In the genomic region with DNA sequence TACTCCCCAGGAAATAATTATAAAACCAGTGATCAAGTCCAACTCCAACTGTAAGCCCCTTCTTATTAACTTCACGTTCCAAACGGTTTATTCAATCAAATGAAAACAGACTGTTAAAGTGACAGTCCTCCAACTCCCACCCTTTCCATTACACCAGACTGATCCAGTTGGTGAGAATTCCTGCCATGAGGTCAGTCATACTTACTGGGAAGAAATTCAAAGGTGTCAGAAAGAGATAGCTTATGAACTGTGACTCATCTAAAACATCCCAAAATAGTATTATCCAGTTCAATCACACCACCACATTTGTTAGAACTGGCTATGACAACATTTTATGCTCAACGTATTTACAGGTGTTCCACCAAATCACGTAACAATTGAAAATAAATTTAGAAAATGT, we compare ENCODE assay signal across 17 cellular contexts. TPM values are rescaled to one million over a fixed set of nuclear protein-coding genes. Genes with fewer than 3 reads are reported as not detected.
A peak's percentile ranks its signal among the peaks of the same experiment; 100 is the strongest.
DNase-seq lines count a peak whose midpoint lies in the region; ATAC-seq and TF ChIP-seq lines count a peak whose summit lies in the region.
"Had no signal": no experiment of that assay in that cellular context is flagged by ENCODE, and none has a peak within 500 bp of the region (broad histone marks: within the 10 kb centered on the region; RNA-seq: fewer than 3 reads in every experiment).

No MANE protein-coding gene starts in this region.

- intact Hi-C loops in activated CD4-positive, alpha-beta memory T cell treated with anti-CD3 and anti-CD28 coated beads for 36 hours (cut with micrococcal nuclease), result no loop called here
- intact Hi-C loops in heart right ventricle (cut with DNase I), result no loop called here

- no peak overlapping the region for H3K4me3 ChIP-seq in heart right ventricle
- H3K4me3 ChIP-seq: SJCRH30, smooth muscle cell, transverse colon had no signal

- ATAC-seq in heart right ventricle, result peak in 7 of 8 donors; percentile 29 to 91 (median 72)
- ATAC-seq in stimulated activated memory B cell treated with anti-CD40 and anti-IgM and Interleukin-4, amounts not matched to agents 10 μg/mL and 1 μg/mL and 100 μg/mL, for 72 hours, result no peak
- no peak for ATAC-seq in GM18870 (IDR thresholded peaks at IDR 0.05; ENCODE audit: unreplicated experiment)
- no peak for ATAC-seq in GM19452 (IDR thresholded peaks at IDR 0.05; ENCODE audit: unreplicated experiment)
- ATAC-seq: HCT116 had no signal

- H3K4me1 ChIP-seq in heart right ventricle, result peaks cover 0 to 12% (median 3%) of the 10 kb centered on the region in 9 donors
- H3K4me1 ChIP-seq: SJCRH30, transverse colon had no signal

- H3K4me1 Mint-ChIP-seq in activated T-cell treated with anti-CD3 and anti-CD28 coated beads, Interleukin-2, amount 50 U/mL, for 24 hours (ENCODE audit: low read depth), result peaks cover 16% of the 10 kb centered on the region
- peaks cover 6% of the 10 kb centered on the region for H3K4me1 Mint-ChIP-seq in activated CD4-positive, alpha-beta memory T cell treated with anti-CD3 and anti-CD28 coated beads for 36 hours (ENCODE audit: low read depth)
- H3K4me1 Mint-ChIP-seq in stimulated activated memory B cell treated with anti-CD40 and anti-IgM and Interleukin-4, amounts not matched to agents 10 μg/mL and 1 μg/mL and 100 μg/mL, for 72 hours, result peaks cover 21% of the 10 kb centered on the region

- CTCF ChIA-PET in activated CD4-positive, alpha-beta memory T cell treated with anti-CD3 and anti-CD28 coated beads for 36 hours (lab: Charles Lee), result no interaction called here

- H3K27ac Mint-ChIP-seq in activated T-cell treated with anti-CD3 and anti-CD28 coated beads, Interleukin-2, amount 50 U/mL, for 24 hours, result peak overlapping the region; percentile 73
- peak overlapping the region; percentile 24 for H3K27ac Mint-ChIP-seq in activated CD4-positive, alpha-beta memory T cell treated with anti-CD3 and anti-CD28 coated beads for 36 hours
- H3K27ac Mint-ChIP-seq in stimulated activated memory B cell treated with anti-CD40 and anti-IgM and Interleukin-4, amounts not matched to agents 10 μg/mL and 1 μg/mL and 100 μg/mL, for 72 hours, result peak overlapping the region; percentile 57

- no peaks in the 10 kb centered on the region for H3K27me3 Mint-ChIP-seq in activated T-cell treated with anti-CD3 and anti-CD28 coated beads, Interleukin-2, amount 50 U/mL, for 24 hours
- H3K27me3 Mint-ChIP-seq in activated CD4-positive, alpha-beta memory T cell treated with anti-CD3 and anti-CD28 coated beads for 36 hours, result no peaks in the 10 kb centered on the region
- no peaks in the 10 kb centered on the region for H3K27me3 Mint-ChIP-seq in stimulated activated memory B cell treated with anti-CD40 and anti-IgM and Interleukin-4, amounts not matched to agents 10 μg/mL and 1 μg/mL and 100 μg/mL, for 72 hours

- no peak for TF ChIP-seq CTCF in heart right ventricle (IDR thresholded peaks at IDR 0.05)

- DNase-seq in activated T-cell treated with anti-CD3 and anti-CD28 coated beads, Interleukin-2, amount 50 U/mL, for 24 hours, result no peak
- no peak for DNase-seq in activated T-cell treated with anti-CD3 and anti-CD28 coated beads for 4 hours
- DNase-seq in activated CD4-positive, alpha-beta memory T cell treated with anti-CD3 and anti-CD28 coated beads for 36 hours, result no peak
- no peak for DNase-seq in heart right ventricle
- no peak for DNase-seq in OCI-M2 (lab: John Stamatoyannopoulos, UW; ENCODE audit: unreplicated experiment)
- DNase-seq: ACHN; activated CD4-positive, CD25-positive, alpha-beta regulatory T cell; activated effector memory CD4-positive, alpha-beta T cell treated with anti-CD3 and anti-CD28 coated beads, Interleukin-2, amount 50 U/mL, for 16 hours; immature natural killer cell; NCI-H1436 treated with DMSO at 0.1 percent for 48 hours; SJCRH30; transverse colon had no signal

- H3K9me3 Mint-ChIP-seq in activated T-cell treated with anti-CD3 and anti-CD28 coated beads, Interleukin-2, amount 50 U/mL, for 24 hours, result no peaks in the 10 kb centered on the region
- H3K9me3 Mint-ChIP-seq in activated CD4-positive, alpha-beta memory T cell treated with anti-CD3 and anti-CD28 coated beads for 36 hours, result no peaks in the 10 kb centered on the region
- H3K9me3 Mint-ChIP-seq in stimulated activated memory B cell treated with anti-CD40 and anti-IgM and Interleukin-4, amounts not matched to agents 10 μg/mL and 1 μg/mL and 100 μg/mL, for 72 hours, result no peaks in the 10 kb centered on the region
- H3K9me3 Mint-ChIP-seq: immature natural killer cell had no signal

- peak overlapping the region in 4 of 10 donors; percentile 25 to 52 (median 36) for H3K27ac ChIP-seq in heart right ventricle
- H3K27ac ChIP-seq: SJCRH30, transverse colon had no signal

- no peaks in the 10 kb centered on the region for H3K9me3 ChIP-seq in heart right ventricle
- H3K9me3 ChIP-seq: SJCRH30, transverse colon had no signal

- 41 to 47% methylated on average over 4 of the region's 4 CpGs for WGBS in heart right ventricle, 2 donors

- POLR2A ChIA-PET in activated CD4-positive, alpha-beta memory T cell treated with anti-CD3 and anti-CD28 coated beads for 36 hours (lab: Charles Lee), result no interaction called here

- no peak overlapping the region for H3K4me3 Mint-ChIP-seq in activated T-cell treated with anti-CD3 and anti-CD28 coated beads, Interleukin-2, amount 50 U/mL, for 24 hours
- no peak overlapping the region for H3K4me3 Mint-ChIP-seq in activated CD4-positive, alpha-beta memory T cell treated with anti-CD3 and anti-CD28 coated beads for 36 hours
- no peak overlapping the region for H3K4me3 Mint-ChIP-seq in stimulated activated memory B cell treated with anti-CD40 and anti-IgM and Interleukin-4, amounts not matched to agents 10 μg/mL and 1 μg/mL and 100 μg/mL, for 72 hours
- H3K4me3 Mint-ChIP-seq: immature natural killer cell had no signal

- H3K36me3 Mint-ChIP-seq in activated T-cell treated with anti-CD3 and anti-CD28 coated beads, Interleukin-2, amount 50 U/mL, for 24 hours (ENCODE audit: low read depth), result peaks cover 65% of the 10 kb centered on the region
- peaks cover 9% of the 10 kb centered on the region for H3K36me3 Mint-ChIP-seq in activated CD4-positive, alpha-beta memory T cell treated with anti-CD3 and anti-CD28 coated beads for 36 hours
- peaks cover 31% of the 10 kb centered on the region for H3K36me3 Mint-ChIP-seq in stimulated activated memory B cell treated with anti-CD40 and anti-IgM and Interleukin-4, amounts not matched to agents 10 μg/mL and 1 μg/mL and 100 μg/mL, for 72 hours

- peaks cover 0 to 57% (median 0%) of the 10 kb centered on the region in 9 donors for H3K36me3 ChIP-seq in heart right ventricle
- H3K36me3 ChIP-seq: transverse colon had no signal

- no peaks in the 10 kb centered on the region for H3K27me3 ChIP-seq in heart right ventricle
- H3K27me3 ChIP-seq: SJCRH30, transverse colon had no signal

RNA-seq across cellular contexts. Expression of a gene that starts 19.5 kb away (rescaled TPM):
- total RNA-seq in activated CD4-positive, alpha-beta memory T cell treated with anti-CD3 and anti-CD28 coated beads for 36 hours, result 10 to 100 TPM; 87.2 to 90.3 TPM
- total RNA-seq in heart right ventricle, result 10 to 100 TPM; 22.5 to 34.9 (median 24.6) TPM
- polyA plus RNA-seq in heart right ventricle, result 1 to 10 TPM; 6.4 to 8.0 TPM

RNA-seq across cellular contexts. Expression of a gene that starts 40.7 kb away (rescaled TPM):
- 10 to 100 TPM; 76.7 to 77.5 TPM for total RNA-seq in activated CD4-positive, alpha-beta memory T cell treated with anti-CD3 and anti-CD28 coated beads for 36 hours
- total RNA-seq in heart right ventricle, result 10 to 100 TPM; 39.1 to 56.4 (median 45.3) TPM
- 10 to 100 TPM; 31.2 to 42.7 TPM for polyA plus RNA-seq in heart right ventricle

Comparison
In these comparisons a context has a peak if more than half of its experiments do, and no peak if none do; other contexts are left out.
1. ATAC-seq: peak in heart right ventricle (7 of 8); none in stimulated activated memory B cell treated with anti-CD40 and anti-IgM and Interleukin-4, amounts not matched to agents 10 μg/mL and 1 μg/mL and 100 μg/mL, for 72 hours (single experiment), GM18870 (single experiment) and GM19452 (single experiment).
2. Peak in every context shown above with its lines, with median percentiles within 50 percentile points of each other: H3K27ac Mint-ChIP-seq.